Comparison of ENCODE assay signal across 1 cellular context in the genomic region with DNA sequence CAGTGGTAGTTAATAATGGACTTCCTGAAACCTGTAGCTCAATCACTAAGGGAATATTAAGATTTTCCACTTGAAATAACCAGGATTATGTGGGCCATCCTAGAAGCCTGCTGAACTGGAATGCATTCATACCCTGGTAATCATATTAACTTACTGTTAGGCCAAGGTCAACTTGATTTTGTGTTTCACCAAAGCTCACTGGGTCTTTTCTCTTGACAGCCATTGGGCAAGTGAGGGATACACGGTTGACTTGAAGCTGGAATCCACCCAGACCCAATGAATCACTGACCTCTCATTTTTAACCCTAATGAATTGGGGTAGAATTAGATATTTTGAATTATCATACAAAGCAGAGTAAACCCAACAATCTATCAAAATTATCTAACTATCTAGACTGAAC.
TF ChIP-seq lines count a peak whose summit lies in the region.

No MANE protein-coding gene starts in this region.

TF ChIP-seq in SK-N-SH, 30 proteins besides CTCF, POLR2A, EP300 and RAD21 (continued from another document):
- TF ChIP-seq, protein P1, sequence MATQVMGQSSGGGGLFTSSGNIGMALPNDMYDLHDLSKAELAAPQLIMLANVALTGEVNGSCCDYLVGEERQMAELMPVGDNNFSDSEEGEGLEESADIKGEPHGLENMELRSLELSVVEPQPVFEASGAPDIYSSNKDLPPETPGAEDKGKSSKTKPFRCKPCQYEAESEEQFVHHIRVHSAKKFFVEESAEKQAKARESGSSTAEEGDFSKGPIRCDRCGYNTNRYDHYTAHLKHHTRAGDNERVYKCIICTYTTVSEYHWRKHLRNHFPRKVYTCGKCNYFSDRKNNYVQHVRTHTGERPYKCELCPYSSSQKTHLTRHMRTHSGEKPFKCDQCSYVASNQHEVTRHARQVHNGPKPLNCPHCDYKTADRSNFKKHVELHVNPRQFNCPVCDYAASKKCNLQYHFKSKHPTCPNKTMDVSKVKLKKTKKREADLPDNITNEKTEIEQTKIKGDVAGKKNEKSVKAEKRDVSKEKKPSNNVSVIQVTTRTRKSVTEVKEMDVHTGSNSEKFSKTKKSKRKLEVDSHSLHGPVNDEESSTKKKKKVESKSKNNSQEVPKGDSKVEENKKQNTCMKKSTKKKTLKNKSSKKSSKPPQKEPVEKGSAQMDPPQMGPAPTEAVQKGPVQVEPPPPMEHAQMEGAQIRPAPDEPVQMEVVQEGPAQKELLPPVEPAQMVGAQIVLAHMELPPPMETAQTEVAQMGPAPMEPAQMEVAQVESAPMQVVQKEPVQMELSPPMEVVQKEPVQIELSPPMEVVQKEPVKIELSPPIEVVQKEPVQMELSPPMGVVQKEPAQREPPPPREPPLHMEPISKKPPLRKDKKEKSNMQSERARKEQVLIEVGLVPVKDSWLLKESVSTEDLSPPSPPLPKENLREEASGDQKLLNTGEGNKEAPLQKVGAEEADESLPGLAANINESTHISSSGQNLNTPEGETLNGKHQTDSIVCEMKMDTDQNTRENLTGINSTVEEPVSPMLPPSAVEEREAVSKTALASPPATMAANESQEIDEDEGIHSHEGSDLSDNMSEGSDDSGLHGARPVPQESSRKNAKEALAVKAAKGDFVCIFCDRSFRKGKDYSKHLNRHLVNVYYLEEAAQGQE (IDR thresholded peaks at IDR 0.05; ENCODE audit: low read depth, low read length) = no peak
- TF ChIP-seq SIN3A (IDR thresholded peaks at IDR 0.05; ENCODE audit: borderline replicate concordance, low read depth, low read length) = no peak
